Comparison of ENCODE assay signal across 1 cellular context in genomic region chr17:50807014-50807413, GRCh38.
A peak's percentile ranks its signal among the peaks of the same experiment; 100 is the strongest.
TF ChIP-seq lines count a peak whose summit lies in the region.

No MANE protein-coding gene starts in this region.

TF ChIP-seq in HepG2, 621 proteins besides CTCF, POLR2A, EP300 and RAD21:
- TF ChIP-seq, protein P1, sequence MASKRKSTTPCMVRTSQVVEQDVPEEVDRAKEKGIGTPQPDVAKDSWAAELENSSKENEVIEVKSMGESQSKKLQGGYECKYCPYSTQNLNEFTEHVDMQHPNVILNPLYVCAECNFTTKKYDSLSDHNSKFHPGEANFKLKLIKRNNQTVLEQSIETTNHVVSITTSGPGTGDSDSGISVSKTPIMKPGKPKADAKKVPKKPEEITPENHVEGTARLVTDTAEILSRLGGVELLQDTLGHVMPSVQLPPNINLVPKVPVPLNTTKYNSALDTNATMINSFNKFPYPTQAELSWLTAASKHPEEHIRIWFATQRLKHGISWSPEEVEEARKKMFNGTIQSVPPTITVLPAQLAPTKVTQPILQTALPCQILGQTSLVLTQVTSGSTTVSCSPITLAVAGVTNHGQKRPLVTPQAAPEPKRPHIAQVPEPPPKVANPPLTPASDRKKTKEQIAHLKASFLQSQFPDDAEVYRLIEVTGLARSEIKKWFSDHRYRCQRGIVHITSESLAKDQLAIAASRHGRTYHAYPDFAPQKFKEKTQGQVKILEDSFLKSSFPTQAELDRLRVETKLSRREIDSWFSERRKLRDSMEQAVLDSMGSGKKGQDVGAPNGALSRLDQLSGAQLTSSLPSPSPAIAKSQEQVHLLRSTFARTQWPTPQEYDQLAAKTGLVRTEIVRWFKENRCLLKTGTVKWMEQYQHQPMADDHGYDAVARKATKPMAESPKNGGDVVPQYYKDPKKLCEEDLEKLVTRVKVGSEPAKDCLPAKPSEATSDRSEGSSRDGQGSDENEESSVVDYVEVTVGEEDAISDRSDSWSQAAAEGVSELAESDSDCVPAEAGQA (IDR thresholded peaks at IDR 0.05; ENCODE audit: low read depth): no peak
- TF ChIP-seq, protein P1 (CRISPR knock-in tag; IDR thresholded peaks at IDR 0.05; ENCODE audit: borderline replicate concordance): no peak
- TF ChIP-seq CEBPG (CRISPR knock-in tag; IDR thresholded peaks at IDR 0.05) (peak; percentile 15; the same call in 1 of the 2 replicates), BCL6 (CRISPR knock-in tag; IDR thresholded peaks at IDR 0.05) (no peak), CEBPB (IDR thresholded peaks at IDR 0.05; ENCODE audit: borderline replicate concordance, low read depth, low read length) (peak; percentile 56; the same call in 1 of the 2 replicates), MIXL1 (CRISPR knock-in tag; IDR thresholded peaks at IDR 0.05) (no peak), ZNF10 (CRISPR knock-in tag; IDR thresholded peaks at IDR 0.05; ENCODE audit: borderline replicate concordance, low read depth) (no peak), ZEB1 (IDR thresholded peaks at IDR 0.05; ENCODE audit: insufficient replicate concordance, low read depth) (no peak), ZNF546 (CRISPR knock-in tag; conservative IDR thresholded peaks at IDR 0.05) (no peak)
- TF ChIP-seq, protein P2, sequence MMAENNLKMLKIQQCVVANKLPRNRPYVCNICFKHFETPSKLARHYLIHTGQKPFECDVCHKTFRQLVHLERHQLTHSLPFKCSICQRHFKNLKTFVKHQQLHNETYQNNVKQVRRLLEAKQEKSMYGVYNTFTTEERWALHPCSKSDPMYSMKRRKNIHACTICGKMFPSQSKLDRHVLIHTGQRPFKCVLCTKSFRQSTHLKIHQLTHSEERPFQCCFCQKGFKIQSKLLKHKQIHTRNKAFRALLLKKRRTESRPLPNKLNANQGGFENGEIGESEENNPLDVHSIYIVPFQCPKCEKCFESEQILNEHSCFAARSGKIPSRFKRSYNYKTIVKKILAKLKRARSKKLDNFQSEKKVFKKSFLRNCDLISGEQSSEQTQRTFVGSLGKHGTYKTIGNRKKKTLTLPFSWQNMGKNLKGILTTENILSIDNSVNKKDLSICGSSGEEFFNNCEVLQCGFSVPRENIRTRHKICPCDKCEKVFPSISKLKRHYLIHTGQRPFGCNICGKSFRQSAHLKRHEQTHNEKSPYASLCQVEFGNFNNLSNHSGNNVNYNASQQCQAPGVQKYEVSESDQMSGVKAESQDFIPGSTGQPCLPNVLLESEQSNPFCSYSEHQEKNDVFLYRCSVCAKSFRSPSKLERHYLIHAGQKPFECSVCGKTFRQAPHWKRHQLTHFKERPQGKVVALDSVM (CRISPR knock-in tag; IDR thresholded peaks at IDR 0.05): no peak
